In genomic region chr11:68687986-68688385, GRCh38 we compare ENCODE assay signal across 24 cellular contexts. TPM values are rescaled to one million over a fixed set of nuclear protein-coding genes. Genes with fewer than 3 reads are reported as not detected.
"Had no signal": no experiment of that assay in that cellular context is flagged by ENCODE, and none has a peak within 500 bp of the region (broad histone marks: within the 10 kb centered on the region; RNA-seq: fewer than 3 reads in every experiment).

No MANE protein-coding gene starts in this region.

- ATAC-seq: left cardiac atrium; left lung; lower lobe of right lung; natural killer cell; pancreas; stimulated activated effector memory CD8-positive, alpha-beta T cell treated with anti-CD3 and anti-CD28 coated beads, Interleukin-12 subunit alpha, Interleukin-12 subunit beta, amount 100 ng/mL, for 72 hours had no signal

- H3K4me3 ChIP-seq: colonic mucosa, hepatocyte, left lung, lower lobe of right lung, pancreas, stomach, thyroid gland had no signal

- H3K4me2 ChIP-seq: hepatocyte had no signal

- H3K36me3 ChIP-seq: colonic mucosa, left lung, lower lobe of right lung, neutrophil, pancreas, stomach, thyroid gland had no signal

- H3K9me3 ChIP-seq: colonic mucosa, left lung, lower lobe of right lung, neutrophil, pancreas, stomach, thyroid gland had no signal

- DNase-seq: central memory CD4-positive, alpha-beta T cell; colonic mucosa; effector CD8-positive, alpha-beta T cell; left cardiac atrium; lower lobe of right lung; natural killer cell; pancreas; stimulated activated CD4-positive, alpha-beta T cell treated with anti-CD3 and anti-CD28 coated beads, Interleukin-2, amount 100 ng/mL, for 24 hours; stimulated activated CD4-positive, alpha-beta T cell treated with anti-CD3 and anti-CD28 coated beads, Interleukin-4, amount 100 ng/mL, for 24 hours; stimulated activated naive CD4-positive, alpha-beta T cell treated with Interleukin-2 at 50 U/mL for 16 hours; stomach; thyroid gland; trophoblast cell had no signal

- H2AFZ ChIP-seq: hepatocyte had no signal

- H3K79me2 ChIP-seq: hepatocyte had no signal

- FAIRE-seq: endometrium, frontal cortex, islet of Langerhans, pancreas had no signal

- H3K27ac ChIP-seq: colonic mucosa, hepatocyte, left lung, lower lobe of right lung, neutrophil, pancreas, stomach, thyroid gland had no signal

RNA-seq across cellular contexts. Expression of gene GAL, which starts 3.6 kb away (rescaled TPM):
- total RNA-seq: cerebellum, fibroblast of villous mesenchyme, frontal cortex, lower lobe of right lung, mononuclear cell, natural killer cell, sciatic nerve had no signal
